Comparison of ENCODE assay signal across 8 cellular contexts in genomic region chr15:65184944-65185717, GRCh38. TPM values are rescaled to one million over a fixed set of nuclear protein-coding genes. Genes with fewer than 3 reads are reported as not detected.
DNase-seq lines count a peak whose midpoint lies in the region; ATAC-seq and TF ChIP-seq lines count a peak whose summit lies in the region.

Gene CLPX, minus strand, starts transcription at chr15:65185342. Its CDS starts 189 bp downstream, at chr15:65185153.

- peak within 1 kb of the TSS; percentile 96 for H3K4me3 ChIP-seq in BJ (ENCODE audit: low read depth, low read length)
- H3K4me3 ChIP-seq in colonic mucosa: peak within 1 kb of the TSS; percentile 97

- H3K9me3 ChIP-seq in colonic mucosa: no peaks in the 10 kb centered on the region

- no peaks in the 10 kb centered on the region for H3K4me1 ChIP-seq in colonic mucosa

- peak within 1 kb of the TSS; percentile 92 for H3K9ac ChIP-seq in colonic mucosa (ENCODE audit: low read depth in 2 of 2, low read length in 2 of 2)

- ATAC-seq in GM19324 (IDR thresholded peaks at IDR 0.05; ENCODE audit: low FRiP score, unreplicated experiment) (peak; percentile 85), HG03469 (IDR thresholded peaks at IDR 0.05; ENCODE audit: unreplicated experiment) (peak; percentile 35)

- H3K36me3 ChIP-seq in BJ (ENCODE audit: control insufficient read depth, insufficient read depth, low read length) (no peaks in the 10 kb centered on the region; the same call in 1 of the 2 replicates), colonic mucosa (no peaks in the 10 kb centered on the region)

- POLR2A ChIA-PET in BJ (lab: Charles Lee): interaction anchor here (0.5 to 2.0 kb wide), 8 partner anchors 25 to 284 kb away, joined by 3 to 13 read pairs (median 8); partner anchors contain the start of genes PARP16 and RNU5B-1

- CTCF ChIA-PET in BJ (lab: Yijun Ruan, JAX): interaction anchor here (0.8 to 13.8 kb wide), 5 partner anchors 10 to 201 kb away, joined by 3 to 129 read pairs (median 6); no protein-coding TSS in a partner anchor

- H3K27me3 ChIP-seq in BJ (ENCODE audit: control insufficient read depth, insufficient read depth, low read length): no peaks in the 10 kb centered on the region
- H3K27me3 ChIP-seq in colonic mucosa: no peaks in the 10 kb centered on the region

- TF ChIP-seq CTCF in BJ (IDR thresholded peaks at IDR 0.05; ENCODE audit: insufficient read depth, low read depth, low read length): no peak
- TF ChIP-seq CTCF in colonic mucosa (IDR thresholded peaks at IDR 0.05): no peak

- DNase-seq in BJ (ENCODE audit: low read depth) (peak; percentile 73), NCI-H526 (lab: John Stamatoyannopoulos, UW) (peak; percentile 88 to 96), colonic mucosa (peak; percentile 90), kidney tubule cell (ENCODE audit: low spot score) (peak; percentile 95)
- peak; percentile 93 for DNase-seq in activated CD4-positive, alpha-beta T cell treated with anti-CD3 and anti-CD28 coated beads for 48 hours
- DNase-seq in stimulated activated CD4-positive, alpha-beta T cell treated with anti-CD3 and anti-CD28 coated beads, Interleukin-1b, Interleukin-23, amount 100 ng/mL, for 1 hour (ENCODE audit: low read depth in 2 of 2): peak; percentile 79 to 85

- intact Hi-C loops in colonic mucosa (cut with DNase I): loop anchor here (5.0 to 10.0 kb wide), 2 partner anchors 92 to 130 kb away; no protein-coding TSS in a partner anchor

- H3K27ac ChIP-seq in colonic mucosa: peak within 1 kb of the TSS; percentile 96

RNA-seq across cellular contexts. Expression of gene CLPX, which starts in this region (rescaled TPM):
- polyA plus RNA-seq in BJ (2011; rRNA removed): 13.3 and 29.7 TPM in 2 replicates
- 7.4 and 13.1 TPM in 2 replicates for polyA minus RNA-seq in BJ (2011; rRNA and poly(A)+ RNA removed)
- 10 to 100 TPM; 41.8 to 62.0 TPM for total RNA-seq in colonic mucosa

Comparison
In these comparisons a context has a peak if more than half of its experiments do, and no peak if none do; other contexts are left out.
1. Peak in every context shown above with its lines: DNase-seq, ATAC-seq, H3K4me3 ChIP-seq and H3K27ac ChIP-seq.